Comparison of ENCODE assay signal across 9 cellular contexts in genomic region chr17:70767102-70767701, GRCh38.
DNase-seq lines count a peak whose midpoint lies in the region; ATAC-seq and TF ChIP-seq lines count a peak whose summit lies in the region.
"Had no signal": no experiment of that assay in that cellular context is flagged by ENCODE, and none has a peak within 500 bp of the region (broad histone marks: within the 10 kb centered on the region; RNA-seq: fewer than 3 reads in every experiment).

No MANE protein-coding gene starts in this region.

- no peaks in the 10 kb centered on the region for H3K36me3 ChIP-seq in tibial artery

- H3K9me3 ChIP-seq in tibial artery, result no peaks in the 10 kb centered on the region

- CTCF ChIA-PET in Calu3 (lab: Charles Lee), result interaction anchor here (0.6 to 1.7 kb wide), 8 partner anchors 17 to 1354 kb away, joined by 3 to 11 read pairs (median 3); partner anchors contain the start of gene SOX9
- CTCF ChIA-PET in activated CD4-positive, alpha-beta memory T cell treated with anti-CD3 and anti-CD28 coated beads for 36 hours (lab: Charles Lee), result interaction anchor here (0.6 to 1.0 kb wide), 4 partner anchors 14 to 1771 kb away, joined by 3 to 4 read pairs (median 3); no protein-coding TSS in a partner anchor

- ATAC-seq in SK-N-SH treated with all-trans-retinoic acid at 6 μM for 48 hours, result peak; percentile 56; the same call in 1 of the 3 replicates
- ATAC-seq in GM19328 (IDR thresholded peaks at IDR 0.05; ENCODE audit: unreplicated experiment), result no peak
- ATAC-seq in activated naive CD8-positive, alpha-beta T cell treated with anti-CD3 and anti-CD28 coated beads, Interleukin-2, amount 50 U/mL, for 24 hours, result no peak

- no peaks in the 10 kb centered on the region for H3K27me3 ChIP-seq in tibial artery

- peak; percentile 28 for DNase-seq in Calu3
- peak; percentile 9 for DNase-seq in Jurkat, Clone E6-1 (ENCODE audit: low read depth, low spot score)
- peak; percentile 12 for DNase-seq in hepatic stellate cell (ENCODE audit: low spot score)
- no peak for DNase-seq in tibial artery
- no peak for DNase-seq in activated CD4-positive, alpha-beta memory T cell treated with anti-CD3 and anti-CD28 coated beads for 36 hours
- DNase-seq in activated naive CD8-positive, alpha-beta T cell treated with anti-CD3 and anti-CD28 coated beads, Interleukin-2, amount 50 U/mL, for 24 hours, result no peak

- no peaks in the 10 kb centered on the region for H3K36me3 Mint-ChIP-seq in Calu3 (ENCODE audit: insufficient read depth, unreplicated experiment)
- no peaks in the 10 kb centered on the region for H3K36me3 Mint-ChIP-seq in activated CD4-positive, alpha-beta memory T cell treated with anti-CD3 and anti-CD28 coated beads for 36 hours
- no peaks in the 10 kb centered on the region for H3K36me3 Mint-ChIP-seq in activated naive CD8-positive, alpha-beta T cell treated with anti-CD3 and anti-CD28 coated beads, Interleukin-2, amount 50 U/mL, for 24 hours (ENCODE audit: low read depth)
- H3K36me3 Mint-ChIP-seq: IgD-negative memory B cell had no signal

- H3K4me1 ChIP-seq in tibial artery, result no peaks in the 10 kb centered on the region

- intact Hi-C loops in Calu3 (cut with micrococcal nuclease; ENCODE audit: unreplicated experiment) (loop anchor here (1.0 to 5.0 kb wide), 5 partner anchors 130 to 1890 kb away; no protein-coding TSS in a partner anchor), tibial artery (cut with DNase I; ENCODE audit: low total_unique reads) (no loop called here)
- intact Hi-C loops in activated CD4-positive, alpha-beta memory T cell treated with anti-CD3 and anti-CD28 coated beads for 36 hours (cut with micrococcal nuclease), result no loop called here

- POLR2A ChIA-PET in activated CD4-positive, alpha-beta memory T cell treated with anti-CD3 and anti-CD28 coated beads for 36 hours (lab: Charles Lee), result interaction anchor here (0.7 kb wide), 1 partner anchor 14 kb away, joined by 3 read pairs; no protein-coding TSS in a partner anchor

- H3K4me3 ChIP-seq in Jurkat, Clone E6-1 (ENCODE audit: low read length), result no peak overlapping the region
- H3K4me3 ChIP-seq in tibial artery, result no peak overlapping the region

- BruUV-seq in Calu3 (replicated peaks; lab: Mats Ljungman, UMichigan), result no TSS peak

- no peaks in the 10 kb centered on the region for H3K9me3 Mint-ChIP-seq in Calu3 (ENCODE audit: low read depth, unreplicated experiment)
- H3K9me3 Mint-ChIP-seq in activated CD4-positive, alpha-beta memory T cell treated with anti-CD3 and anti-CD28 coated beads for 36 hours, result no peaks in the 10 kb centered on the region
- H3K9me3 Mint-ChIP-seq in activated naive CD8-positive, alpha-beta T cell treated with anti-CD3 and anti-CD28 coated beads, Interleukin-2, amount 50 U/mL, for 24 hours, result no peaks in the 10 kb centered on the region
- H3K9me3 Mint-ChIP-seq: IgD-negative memory B cell had no signal

- no peak overlapping the region for H3K27ac ChIP-seq in tibial artery

- no peaks in the 10 kb centered on the region for H3K4me1 Mint-ChIP-seq in Calu3 (ENCODE audit: low read depth, unreplicated experiment)
- H3K4me1 Mint-ChIP-seq in activated CD4-positive, alpha-beta memory T cell treated with anti-CD3 and anti-CD28 coated beads for 36 hours (ENCODE audit: low read depth), result no peaks in the 10 kb centered on the region
- H3K4me1 Mint-ChIP-seq in activated naive CD8-positive, alpha-beta T cell treated with anti-CD3 and anti-CD28 coated beads, Interleukin-2, amount 50 U/mL, for 24 hours, result no peaks in the 10 kb centered on the region
- H3K4me1 Mint-ChIP-seq: IgD-negative memory B cell had no signal

- no peak overlapping the region for H3K4me3 Mint-ChIP-seq in Calu3 (ENCODE audit: low read depth, unreplicated experiment)
- H3K4me3 Mint-ChIP-seq in activated CD4-positive, alpha-beta memory T cell treated with anti-CD3 and anti-CD28 coated beads for 36 hours, result no peak overlapping the region
- H3K4me3 Mint-ChIP-seq in activated naive CD8-positive, alpha-beta T cell treated with anti-CD3 and anti-CD28 coated beads, Interleukin-2, amount 50 U/mL, for 24 hours, result no peak overlapping the region
- H3K4me3 Mint-ChIP-seq: IgD-negative memory B cell had no signal

- TF ChIP-seq CTCF in Calu3 (IDR thresholded peaks at IDR 0.05; ENCODE audit: unreplicated experiment), result peak; percentile 57
- TF ChIP-seq CTCF in tibial artery (IDR thresholded peaks at IDR 0.05), result peak; percentile 47 to 59

- no peaks in the 10 kb centered on the region for H3K27me3 Mint-ChIP-seq in Calu3 (ENCODE audit: unreplicated experiment)
- no peaks in the 10 kb centered on the region for H3K27me3 Mint-ChIP-seq in activated CD4-positive, alpha-beta memory T cell treated with anti-CD3 and anti-CD28 coated beads for 36 hours
- no peaks in the 10 kb centered on the region for H3K27me3 Mint-ChIP-seq in activated naive CD8-positive, alpha-beta T cell treated with anti-CD3 and anti-CD28 coated beads, Interleukin-2, amount 50 U/mL, for 24 hours
- H3K27me3 Mint-ChIP-seq: IgD-negative memory B cell had no signal

- no peak overlapping the region for H3K27ac Mint-ChIP-seq in Calu3 (ENCODE audit: unreplicated experiment)
- H3K27ac Mint-ChIP-seq in activated CD4-positive, alpha-beta memory T cell treated with anti-CD3 and anti-CD28 coated beads for 36 hours, result no peak overlapping the region
- H3K27ac Mint-ChIP-seq in activated naive CD8-positive, alpha-beta T cell treated with anti-CD3 and anti-CD28 coated beads, Interleukin-2, amount 50 U/mL, for 24 hours, result no peak overlapping the region
- H3K27ac Mint-ChIP-seq: IgD-negative memory B cell had no signal

TF ChIP-seq in SK-N-SH treated with all-trans-retinoic acid at 6 μM for 48 hours, 23 proteins besides CTCF, POLR2A, EP300 and RAD21:
- TF ChIP-seq CSDC2 (CRISPR knock-in tag; IDR thresholded peaks at IDR 0.05), result no peak
- TF ChIP-seq CSRNP3 (CRISPR knock-in tag; IDR thresholded peaks at IDR 0.05), result no peak
- no peak for TF ChIP-seq ZNF565 (CRISPR knock-in tag; conservative IDR thresholded peaks at IDR 0.05; ENCODE audit: low read depth)
- TF ChIP-seq GLIS3 (CRISPR knock-in tag; IDR thresholded peaks at IDR 0.05), result no peak
- no peak for TF ChIP-seq POU6F1 (CRISPR knock-in tag; IDR thresholded peaks at IDR 0.05; ENCODE audit: borderline replicate concordance, low read depth)
- TF ChIP-seq SNAI2 (CRISPR knock-in tag; IDR thresholded peaks at IDR 0.05), result no peak
- TF ChIP-seq ZFP30 (CRISPR knock-in tag; IDR thresholded peaks at IDR 0.05), result no peak
- TF ChIP-seq ZFP3 (CRISPR knock-in tag; IDR thresholded peaks at IDR 0.05), result no peak
- TF ChIP-seq OSR1 (CRISPR knock-in tag; IDR thresholded peaks at IDR 0.05), result no peak

Comparison
In these comparisons a context has a peak if more than half of its experiments do, and no peak if none do; other contexts are left out.
1. DNase-seq: peak in Calu3 (single experiment), Jurkat, Clone E6-1 (single experiment) and hepatic stellate cell (single experiment); none in tibial artery (0 of 2), activated CD4-positive, alpha-beta memory T cell treated with anti-CD3 and anti-CD28 coated beads for 36 hours (single experiment) and activated naive CD8-positive, alpha-beta T cell treated with anti-CD3 and anti-CD28 coated beads, Interleukin-2, amount 50 U/mL, for 24 hours (single experiment).